10 cellular contexts compared by ENCODE assay signal in the genomic region with DNA sequence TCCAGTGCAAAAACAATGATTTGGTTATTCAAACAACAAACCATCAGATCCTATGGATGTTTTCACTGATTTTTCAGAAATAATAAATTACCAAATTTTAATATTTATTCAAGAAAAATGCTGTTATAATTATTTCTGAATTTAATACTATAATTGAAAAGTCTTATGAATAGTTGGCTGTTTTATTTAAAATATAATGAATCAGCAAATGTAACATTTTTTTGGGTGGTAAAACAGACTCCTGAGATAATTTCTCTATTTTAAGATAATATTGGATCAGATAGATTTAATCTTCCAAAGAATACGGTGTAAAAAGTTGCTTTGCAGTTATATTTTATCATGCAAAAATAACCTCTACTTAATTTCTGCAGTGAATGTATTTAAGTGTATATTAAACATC.
"Had no signal": no experiment of that assay in that cellular context is flagged by ENCODE, and none has a peak within 500 bp of the region (broad histone marks: within the 10 kb centered on the region; RNA-seq: fewer than 3 reads in every experiment).

No MANE protein-coding gene starts in this region.

- H3K4me2 ChIP-seq: GM23338 had no signal

- DNase-seq: GM23248, GOT3, H7, H9, HCEC 1CT, HFFc6 had no signal

- H3K9me3 ChIP-seq: HAP-1 had no signal

- H2AFZ ChIP-seq: GM23248, GM23338 had no signal

- H3K9ac ChIP-seq: GM23248 had no signal

- H3K36me3 ChIP-seq: HAP-1 had no signal

- ATAC-seq: GM23338, HCT116 had no signal

- H3K27ac ChIP-seq: GM23248 had no signal

- FAIRE-seq: H1 had no signal

- H3K9me3 Mint-ChIP-seq: GM23338, H9, HFFc6 had no signal

- H3K4me3 ChIP-seq: GM23248, GM23338, HAP-1 had no signal

- H3K4me3 Mint-ChIP-seq: GM23338, H9, HFFc6 had no signal

- H3K27ac Mint-ChIP-seq: GM23338, H9, HFFc6 had no signal
